ENCODE assay signal across 7 cellular contexts in the genomic region with DNA sequence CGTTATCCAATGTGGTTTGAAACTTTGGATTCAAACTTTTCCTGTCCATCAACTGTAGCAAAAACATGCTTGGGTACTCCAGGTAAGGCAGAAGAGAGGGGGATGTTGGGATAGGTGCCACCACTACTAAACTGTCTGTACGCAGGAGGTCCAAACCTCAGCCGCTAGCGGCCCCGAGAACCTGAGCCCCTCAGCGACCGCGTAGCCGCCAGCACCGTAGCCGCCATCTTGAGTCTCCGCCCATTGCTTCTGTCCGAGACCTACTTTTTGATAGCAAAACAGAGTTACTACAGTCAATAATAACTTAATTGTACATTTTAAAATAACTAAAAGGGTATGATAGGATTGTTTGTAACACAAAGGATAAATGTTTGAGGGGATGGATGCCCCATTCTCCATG.
"Had no signal": no experiment of that assay in that cellular context is flagged by ENCODE, and none has a peak within 500 bp of the region (broad histone marks: within the 10 kb centered on the region; RNA-seq: fewer than 3 reads in every experiment).

No MANE protein-coding gene starts in this region.

- ATAC-seq: HepG2 had no signal

- H3K4me1 Mint-ChIP-seq: IgD-negative memory B cell had no signal

- H3K36me3 Mint-ChIP-seq: IgD-negative memory B cell had no signal

- H3K27ac Mint-ChIP-seq: IgD-negative memory B cell had no signal

- FAIRE-seq: HepG2, HTR-8/SVneo had no signal

- H3K4me3 Mint-ChIP-seq: IgD-negative memory B cell had no signal

- H3K4me2 ChIP-seq: KMS-11 had no signal

- H3K9ac ChIP-seq: KMS-11 had no signal

- DNase-seq: KBM-7, KG1 had no signal

- H3K27ac ChIP-seq: HL-60, KMS-11 had no signal

- H3K27me3 Mint-ChIP-seq: IgD-negative memory B cell had no signal
